26 cellular contexts compared by ENCODE assay signal in the genomic region with DNA sequence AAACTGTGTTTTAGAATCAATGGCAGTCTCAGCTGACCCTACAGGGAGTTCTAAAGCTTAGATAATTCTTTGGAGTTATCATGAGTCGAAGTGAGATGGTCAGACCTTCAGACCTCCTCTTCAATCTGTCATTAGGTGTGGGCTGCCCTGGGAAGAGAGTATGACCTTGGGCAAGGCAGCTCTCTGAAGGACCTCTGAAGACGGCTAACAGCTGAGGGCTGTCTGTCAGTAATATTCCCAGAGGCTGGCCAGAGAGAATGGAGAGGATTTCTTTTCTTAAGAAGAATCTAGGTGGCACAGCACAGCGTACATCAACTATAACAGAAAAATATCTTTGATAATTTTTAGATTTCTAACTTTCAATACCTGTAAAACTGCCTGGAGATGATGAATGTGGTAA.
"Had no signal": no experiment of that assay in that cellular context is flagged by ENCODE, and none has a peak within 500 bp of the region (broad histone marks: within the 10 kb centered on the region; RNA-seq: fewer than 3 reads in every experiment).

No MANE protein-coding gene starts in this region.

- H3K27ac ChIP-seq: breast epithelium, esophagus squamous epithelium, left lung, testis, vagina had no signal

- H3K4me3 Mint-ChIP-seq: activated CD4-positive, alpha-beta memory T cell treated with anti-CD3 and anti-CD28 coated beads for 36 hours; activated CD4-positive, alpha-beta T cell treated with anti-CD3 and anti-CD28 coated beads, Interleukin-2, amount 10 ng/mL, durations not matched to agents 24 days and 14 days; activated naive CD4-positive, alpha-beta T cell treated with anti-CD3 and anti-CD28 coated beads, Interleukin-2, amount 10 ng/mL, durations not matched to agents 7 days and 5 days; activated naive CD8-positive, alpha-beta T cell treated with anti-CD3 and anti-CD28 coated beads, Interleukin-2, amount 10 ng/mL, durations not matched to agents 7 days and 5 days; activated T-cell treated with anti-CD3 and anti-CD28 coated beads, Interleukin-2, amount 50 U/mL, for 24 hours; dendritic cell treated with granulocyte-macrophage colony-stimulating factor and Interleukin-4, amounts not matched to agents 40 ng/mL and 50 ng/mL, for 4 days; endodermal cell; naive thymus-derived CD4-positive, alpha-beta T cell; neural crest cell; T-helper 17 cell; type B pancreatic cell had no signal

- H3K27me3 Mint-ChIP-seq: activated CD4-positive, alpha-beta memory T cell treated with anti-CD3 and anti-CD28 coated beads for 36 hours; activated CD4-positive, alpha-beta T cell treated with anti-CD3 and anti-CD28 coated beads, Interleukin-2, amount 10 ng/mL, durations not matched to agents 24 days and 14 days; activated naive CD4-positive, alpha-beta T cell treated with anti-CD3 and anti-CD28 coated beads, Interleukin-2, amount 10 ng/mL, durations not matched to agents 7 days and 5 days; activated naive CD8-positive, alpha-beta T cell treated with anti-CD3 and anti-CD28 coated beads, Interleukin-2, amount 10 ng/mL, durations not matched to agents 7 days and 5 days; dendritic cell treated with granulocyte-macrophage colony-stimulating factor and Interleukin-4, amounts not matched to agents 40 ng/mL and 50 ng/mL, for 4 days; T-helper 17 cell; type B pancreatic cell had no signal

- H3K9me3 ChIP-seq: breast epithelium, esophagus squamous epithelium, left lung, testis, vagina had no signal

- H3K4me1 Mint-ChIP-seq: activated CD4-positive, alpha-beta T cell treated with anti-CD3 and anti-CD28 coated beads, Interleukin-2, amount 10 ng/mL, durations not matched to agents 24 days and 14 days; activated naive CD4-positive, alpha-beta T cell treated with anti-CD3 and anti-CD28 coated beads, Interleukin-2, amount 10 ng/mL, durations not matched to agents 7 days and 5 days; activated naive CD8-positive, alpha-beta T cell treated with anti-CD3 and anti-CD28 coated beads, Interleukin-2, amount 10 ng/mL, durations not matched to agents 7 days and 5 days; endodermal cell; naive thymus-derived CD4-positive, alpha-beta T cell; neural crest cell; T-helper 17 cell had no signal

- H3K27me3 ChIP-seq: esophagus squamous epithelium, left lung, testis, vagina had no signal

- DNase-seq: activated CD4-positive, alpha-beta memory T cell treated with anti-CD3 and anti-CD28 coated beads for 36 hours; activated CD4-positive, alpha-beta T cell treated with anti-CD3 and anti-CD28 coated beads, Interleukin-2, amount 10 ng/mL, durations not matched to agents 24 days and 14 days; activated CD4-positive, CD25-positive, alpha-beta regulatory T cell treated with anti-CD3 and anti-CD28 coated beads, Interleukin-2, amount 50 U/mL, for 72 hours; activated CD8-positive, alpha-beta memory T cell treated with anti-CD3 and anti-CD28 coated beads, Interleukin-2, amount 50 U/mL, for 48 hours; activated gamma-delta T cell; activated naive CD4-positive, alpha-beta T cell treated with anti-CD3 and anti-CD28 coated beads, Interleukin-2, amount 10 ng/mL, durations not matched to agents 7 days and 5 days; activated naive CD8-positive, alpha-beta T cell treated with anti-CD3 and anti-CD28 coated beads, Interleukin-2, amount 10 ng/mL, durations not matched to agents 7 days and 5 days; activated T-cell treated with anti-CD3 and anti-CD28 coated beads, Interleukin-2, amount 50 U/mL, for 24 hours; central memory CD4-positive, alpha-beta T cell; endodermal cell; esophagus squamous epithelium; left lung; naive thymus-derived CD4-positive, alpha-beta T cell; nucleus accumbens; right cardiac atrium; stimulated activated CD4-positive, alpha-beta T cell treated with anti-CD3 and anti-CD28 coated beads, Interleukin-2, amount 100 ng/mL, for 48 hours; stimulated activated naive CD8-positive, alpha-beta T cell treated with anti-CD3 and anti-CD28 coated beads, Interleukin-15, Interleukin-2, amounts not matched to agents 100 U/mL and 50 U/mL, for 24 hours; T-helper 17 cell; T1000; testis had no signal

- H3K4me1 ChIP-seq: breast epithelium, left lung, testis, vagina had no signal

- ATAC-seq: left lung; naive thymus-derived CD4-positive, alpha-beta T cell; right cardiac atrium; stimulated activated naive CD8-positive, alpha-beta T cell treated with anti-CD3 and anti-CD28 coated beads, Interleukin-15, Interleukin-2, amounts not matched to agents 100 U/mL and 50 U/mL, for 24 hours; T-helper 17 cell had no signal

- H3K9me3 Mint-ChIP-seq: activated CD4-positive, alpha-beta memory T cell treated with anti-CD3 and anti-CD28 coated beads for 36 hours; activated CD4-positive, alpha-beta T cell treated with anti-CD3 and anti-CD28 coated beads, Interleukin-2, amount 10 ng/mL, durations not matched to agents 24 days and 14 days; activated naive CD4-positive, alpha-beta T cell treated with anti-CD3 and anti-CD28 coated beads, Interleukin-2, amount 10 ng/mL, durations not matched to agents 7 days and 5 days; activated T-cell treated with anti-CD3 and anti-CD28 coated beads, Interleukin-2, amount 50 U/mL, for 24 hours; dendritic cell treated with granulocyte-macrophage colony-stimulating factor and Interleukin-4, amounts not matched to agents 40 ng/mL and 50 ng/mL, for 4 days; naive thymus-derived CD4-positive, alpha-beta T cell had no signal

- H3K27ac Mint-ChIP-seq: activated CD4-positive, alpha-beta memory T cell treated with anti-CD3 and anti-CD28 coated beads for 36 hours; activated CD4-positive, alpha-beta T cell treated with anti-CD3 and anti-CD28 coated beads, Interleukin-2, amount 10 ng/mL, durations not matched to agents 24 days and 14 days; activated naive CD4-positive, alpha-beta T cell treated with anti-CD3 and anti-CD28 coated beads, Interleukin-2, amount 10 ng/mL, durations not matched to agents 7 days and 5 days; activated naive CD8-positive, alpha-beta T cell treated with anti-CD3 and anti-CD28 coated beads, Interleukin-2, amount 10 ng/mL, durations not matched to agents 7 days and 5 days; activated T-cell treated with anti-CD3 and anti-CD28 coated beads, Interleukin-2, amount 50 U/mL, for 24 hours; dendritic cell treated with granulocyte-macrophage colony-stimulating factor and Interleukin-4, amounts not matched to agents 40 ng/mL and 50 ng/mL, for 4 days; endodermal cell; naive thymus-derived CD4-positive, alpha-beta T cell; T-helper 17 cell; type B pancreatic cell had no signal

- H3K4me3 ChIP-seq: breast epithelium, esophagus squamous epithelium, left lung, lung, testis, vagina had no signal

- H3K36me3 ChIP-seq: breast epithelium, esophagus squamous epithelium, left lung, vagina had no signal

- H3K36me3 Mint-ChIP-seq: activated CD4-positive, alpha-beta memory T cell treated with anti-CD3 and anti-CD28 coated beads for 36 hours; activated naive CD4-positive, alpha-beta T cell treated with anti-CD3 and anti-CD28 coated beads, Interleukin-2, amount 10 ng/mL, durations not matched to agents 7 days and 5 days; activated naive CD8-positive, alpha-beta T cell treated with anti-CD3 and anti-CD28 coated beads, Interleukin-2, amount 10 ng/mL, durations not matched to agents 7 days and 5 days; naive thymus-derived CD4-positive, alpha-beta T cell; type B pancreatic cell had no signal
